23 cellular contexts compared by ENCODE assay signal in the genomic region with DNA sequence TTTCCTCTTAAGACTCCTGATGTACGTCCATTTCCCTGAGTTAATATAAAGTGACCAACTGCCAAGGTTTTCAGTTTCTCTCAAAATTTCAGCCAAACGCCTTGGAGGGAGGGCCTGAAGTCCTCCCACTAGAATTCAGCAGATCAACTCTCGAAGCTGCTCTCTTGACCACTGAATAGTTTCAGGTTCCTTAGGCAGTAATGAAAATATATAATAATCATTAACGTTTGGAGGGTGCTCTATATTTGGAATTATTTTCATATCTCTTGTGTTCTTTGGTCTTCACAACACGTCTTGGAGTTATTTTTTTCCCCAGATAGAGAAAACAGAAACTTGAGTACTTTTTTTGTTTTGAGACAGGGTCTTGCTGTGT.
A peak's percentile ranks its signal among the peaks of the same experiment; 100 is the strongest.
DNase-seq lines count a peak whose midpoint lies in the region; ATAC-seq, FAIRE-seq and TF ChIP-seq lines count a peak whose summit lies in the region.
"Had no signal": no experiment of that assay in that cellular context is flagged by ENCODE, and none has a peak within 500 bp of the region (broad histone marks: within the 10 kb centered on the region; RNA-seq: fewer than 3 reads in every experiment).

No MANE protein-coding gene starts in this region.

- TF ChIP-seq CTCF in GM12878 (IDR thresholded peaks at IDR 0.05 in 2 of 3, conservative IDR thresholded peaks at IDR 0.05 in 1 of 3; ENCODE audit: control insufficient read depth in 2 of 3, extremely low read depth in 1 of 3, insufficient read depth in 1 of 3, low read depth in 3 of 3, low read length in 3 of 3) (no peak), heart right ventricle (IDR thresholded peaks at IDR 0.05) (no peak)
- TF ChIP-seq CTCF in CD8-positive, alpha-beta T cell (IDR thresholded peaks at IDR 0.05) = no peak

- FAIRE-seq in GM12878 (lab: Jason Lieb, UNC) = no peak
- FAIRE-seq: colon had no signal

- peak; percentile 75 for ATAC-seq in GM19023 (IDR thresholded peaks at IDR 0.05; ENCODE audit: unreplicated experiment)
- ATAC-seq in GM21528 (IDR thresholded peaks at IDR 0.05; ENCODE audit: low FRiP score, unreplicated experiment) = peak; percentile 73
- ATAC-seq in HG03108 (IDR thresholded peaks at IDR 0.05; ENCODE audit: unreplicated experiment) = peak; percentile 59
- ATAC-seq in GM12878 = peak; percentile 87
- ATAC-seq in heart right ventricle = no peak
- ATAC-seq in CD8-positive, alpha-beta T cell = no peak
- ATAC-seq: foreskin keratinocyte, HCT116, left ventricle myocardium superior had no signal

- intact Hi-C loops in GM12878 (cut with micrococcal nuclease; ENCODE audit: unreplicated experiment) (no loop called here), heart right ventricle (cut with DNase I) (loop anchor here in 3 of 10 donors (5.0 to 10.0 kb wide), 2 partner anchors 70 to 88 kb away; no protein-coding TSS in a partner anchor)
- intact Hi-C loops in CD8-positive, alpha-beta T cell (cut with DNase I, micrococcal nuclease) = no loop called here

- H3K4me1 ChIP-seq in GM12878 (ENCODE audit: control insufficient read depth, insufficient read depth, low read length) (peaks cover 5% of the 10 kb centered on the region; the same call in 1 of the 2 replicates), heart right ventricle (no peaks in the 10 kb centered on the region)
- peaks cover 10% of the 10 kb centered on the region for H3K4me1 ChIP-seq in CD8-positive, alpha-beta T cell (ENCODE audit: insufficient read depth, low read length)
- H3K4me1 ChIP-seq: foreskin keratinocyte, parathyroid adenoma, SJSA1, suprapubic skin had no signal

- H3K27me3 ChIP-seq in GM12878 (replicated peaks in 1 of 2; ENCODE audit: control insufficient read depth in 2 of 2, insufficient read depth in 2 of 2, low read length in 1 of 2) (no peaks in the 10 kb centered on the region), heart right ventricle (peaks cover 0 to 12% (median 0%) of the 10 kb centered on the region in 7 donors)
- no peaks in the 10 kb centered on the region for H3K27me3 ChIP-seq in CD8-positive, alpha-beta T cell (ENCODE audit: insufficient read depth, low read length)
- H3K27me3 ChIP-seq: SJSA1 had no signal

- H3K4me2 ChIP-seq in GM12878 (ENCODE audit: control insufficient read depth, insufficient read depth) = peak overlapping the region; percentile 22; the same call in 1 of the 2 replicates

- H3K9me3 Mint-ChIP-seq in CD8-positive, alpha-beta T cell = peaks cover 9% of the 10 kb centered on the region

- in situ Hi-C loops in GM12878 (cut with MboI) = no loop called here

- no TSS peak for BruUV-seq in GM12878 (replicated peaks; lab: Mats Ljungman, UMichigan)

- peaks cover 11% of the 10 kb centered on the region for H3K4me1 Mint-ChIP-seq in CD8-positive, alpha-beta T cell (ENCODE audit: low read depth)

- H3K4me3 Mint-ChIP-seq in CD8-positive, alpha-beta T cell = no peak overlapping the region
- H3K4me3 Mint-ChIP-seq: CD8-positive, alpha-beta memory T cell; IgD-negative memory B cell had no signal

- no peak for TF ChIP-seq EP300 in GM12878 (IDR thresholded peaks at IDR 0.05; ENCODE audit: borderline replicate concordance in 1 of 2, control insufficient read depth in 1 of 2, low read depth in 2 of 2, low read length in 2 of 2)

- H3K27ac Mint-ChIP-seq in CD8-positive, alpha-beta T cell = no peak overlapping the region
- H3K27ac Mint-ChIP-seq: IgD-negative memory B cell had no signal

- H3K9me3 ChIP-seq in GM12878 (replicated peaks; ENCODE audit: control insufficient read depth, insufficient read depth, low read length) (no peaks in the 10 kb centered on the region), heart right ventricle (peaks cover 0 to 11% (median 8%) of the 10 kb centered on the region in 11 donors)
- H3K9me3 ChIP-seq in CD8-positive, alpha-beta T cell (ENCODE audit: low read length) = no peaks in the 10 kb centered on the region
- H3K9me3 ChIP-seq: SJSA1, suprapubic skin had no signal

- RAD21 ChIA-PET in GM12878 (lab: Charles Lee; ENCODE audit: unreplicated experiment) = interaction anchor here (0.6 to 3.1 kb wide), 3 partner anchors 9 to 338 kb away, joined by 3 to 24 read pairs (median 3); no protein-coding TSS in a partner anchor

- no peak for TF ChIP-seq POLR2A in GM12878 (IDR thresholded peaks at IDR 0.05; ENCODE audit: low read depth, low read length)

- POLR2A ChIA-PET in GM12878 (lab: Charles Lee) = interaction anchor here (1.5 kb wide), 1 partner anchor 9 kb away, joined by 8 read pairs; no protein-coding TSS in a partner anchor
- POLR2A ChIA-PET in CD8-positive, alpha-beta T cell (lab: Charles Lee) = no interaction called here

- CTCF ChIA-PET in GM12878 (lab: Yijun Ruan, JAX) = interaction anchor here (1.0 to 4.8 kb wide), 5 partner anchors 9 to 288 kb away, joined by 4 to 36 read pairs (median 4); no protein-coding TSS in a partner anchor
- CTCF ChIA-PET in CD8-positive, alpha-beta T cell (lab: Charles Lee) = interaction anchor here (0.6 to 1.7 kb wide), 3 partner anchors 9 to 156 kb away, joined by 3 to 6 read pairs (median 4); no protein-coding TSS in a partner anchor

- no peak overlapping the region for H3K4me3 ChIP-seq in GM12878
- H3K4me3 ChIP-seq in heart right ventricle = no peak overlapping the region
- H3K4me3 ChIP-seq in CD8-positive, alpha-beta T cell (ENCODE audit: low read depth, low read length) = no peak overlapping the region
- H3K4me3 ChIP-seq: SJSA1, suprapubic skin had no signal

- TF ChIP-seq RAD21 in GM12878 (IDR thresholded peaks at IDR 0.05; ENCODE audit: insufficient read depth, low read depth, low read length) = no peak

- WGBS in GM12878 (ENCODE audit: insufficient coverage, insufficient replicate concordance, low lambda C conversion rate, missing lambda C conversion rate) = 13% methylated on average over 5 of the region's 5 CpGs
- 70 to 76% methylated on average over 5 of the region's 5 CpGs for WGBS in heart right ventricle, 2 donors

- H3K36me3 ChIP-seq in GM12878 (ENCODE audit: control insufficient read depth in 2 of 2, insufficient read depth in 2 of 2, low read length in 1 of 2) = no peaks in the 10 kb centered on the region
- H3K36me3 ChIP-seq in heart right ventricle = no peaks in the 10 kb centered on the region
- no peaks in the 10 kb centered on the region for H3K36me3 ChIP-seq in CD8-positive, alpha-beta T cell (ENCODE audit: insufficient read depth, low read length)
- H3K36me3 ChIP-seq: SJSA1, suprapubic skin had no signal

- H4K20me1 ChIP-seq in GM12878 (ENCODE audit: control insufficient read depth, insufficient read depth) = no peaks in the 10 kb centered on the region

- H3K79me2 ChIP-seq in GM12878 (ENCODE audit: control insufficient read depth, insufficient read depth, low read length) = no peaks in the 10 kb centered on the region
- H3K79me2 ChIP-seq: parathyroid adenoma had no signal

- H2AFZ ChIP-seq in GM12878 (ENCODE audit: control insufficient read depth, low read depth, low read length) = no peak overlapping the region
- H2AFZ ChIP-seq: parathyroid adenoma had no signal

- peaks cover 9% of the 10 kb centered on the region for H3K27me3 Mint-ChIP-seq in CD8-positive, alpha-beta T cell (ENCODE audit: low read depth)

- peaks cover 2% of the 10 kb centered on the region for H3K36me3 Mint-ChIP-seq in CD8-positive, alpha-beta T cell

- SMC1A ChIA-PET in GM12878 (lab: Charles Lee; ENCODE audit: uncharacterized antibody, unreplicated experiment) = interaction anchor here (0.6 to 3.1 kb wide), 9 partner anchors 9 to 230 kb away, joined by 3 to 10 read pairs (median 3); no protein-coding TSS in a partner anchor

- DNase-seq in GM12878 (ENCODE audit: low read depth, low spot score) (no peak), heart right ventricle (no peak), occipital lobe (lab: John Stamatoyannopoulos, UW) (no peak), EL (no peak)
- no peak for DNase-seq in CD8-positive, alpha-beta T cell
- DNase-seq: activated CD4-positive, alpha-beta T cell treated with anti-CD3 and anti-CD28 coated beads for 1 hour; activated effector memory CD4-positive, alpha-beta T cell treated with anti-CD3 and anti-CD28 coated beads, Interleukin-2, amount 50 U/mL, for 16 hours; anterior cingulate cortex; CD8-positive, alpha-beta memory T cell; foreskin keratinocyte; left ventricle myocardium superior; NCI-H2081; NCI-H510A treated with DMSO at 0.1 percent for 48 hours; stimulated activated CD4-positive, alpha-beta T cell treated with anti-CD3 and anti-CD28 coated beads, Interleukin-4, amount 100 ng/mL, for 1 hour had no signal

- H3K9ac ChIP-seq in GM12878 (ENCODE audit: control insufficient read depth, insufficient read depth, low read length) = no peak overlapping the region
- H3K9ac ChIP-seq: parathyroid adenoma had no signal

- H3K27ac ChIP-seq in GM12878 (ENCODE audit: control insufficient read depth, insufficient read depth) = no peak overlapping the region
- no peak overlapping the region for H3K27ac ChIP-seq in heart right ventricle
- H3K27ac ChIP-seq in CD8-positive, alpha-beta T cell (ENCODE audit: low read depth, low read length) = no peak overlapping the region
- H3K27ac ChIP-seq: foreskin keratinocyte, parathyroid adenoma, SJSA1, suprapubic skin had no signal

TF ChIP-seq in GM12878, 131 proteins besides CTCF, POLR2A, EP300 and RAD21:
- peak; percentile 10 for TF ChIP-seq MEF2B (IDR thresholded peaks at IDR 0.05; ENCODE audit: partially characterized antibody, poor library complexity, severe bottlenecking)
- TF ChIP-seq MTA3 (IDR thresholded peaks at IDR 0.05; ENCODE audit: borderline replicate concordance, low read length) = no peak

Comparison
In these comparisons a context has a peak if more than half of its experiments do, and no peak if none do; other contexts are left out.
1. ATAC-seq: peak in GM19023 (single experiment), GM21528 (single experiment), HG03108 (single experiment) and GM12878 (single experiment); none in heart right ventricle (0 of 8) and CD8-positive, alpha-beta T cell (single experiment).